ENCODE assay signal across 12 cellular contexts in the genomic region with DNA sequence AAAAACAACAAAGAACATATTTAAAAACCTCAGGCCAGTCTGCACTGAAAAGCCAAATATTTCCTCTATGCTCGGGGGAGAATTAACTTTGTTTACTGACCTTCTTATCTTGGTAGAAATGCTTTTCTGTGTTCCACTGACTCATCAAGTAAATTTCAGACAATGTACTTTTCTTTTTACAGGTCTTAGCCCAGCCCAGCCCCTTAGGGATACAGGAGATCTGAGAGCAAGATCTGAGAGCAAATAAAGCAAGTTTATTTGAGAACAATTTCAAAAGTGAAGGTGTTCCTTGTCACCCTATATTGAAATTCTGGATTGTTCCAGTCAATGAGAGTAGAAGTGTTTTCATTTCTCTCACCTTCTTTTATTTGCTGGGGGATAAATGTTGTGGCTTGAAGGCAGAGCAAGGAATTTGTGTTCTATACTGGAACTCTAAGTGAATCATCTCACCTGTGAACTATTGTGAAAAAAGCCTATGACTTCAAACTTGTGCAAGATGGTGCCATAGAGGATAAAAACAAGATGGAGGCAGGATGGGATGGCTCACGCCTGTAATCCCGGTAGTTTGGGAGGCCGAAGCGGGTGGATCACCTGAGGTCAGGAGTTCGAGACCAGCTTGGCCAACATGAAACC. TPM values are rescaled to one million over a fixed set of nuclear protein-coding genes. Genes with fewer than 3 reads are reported as not detected.
A peak's percentile ranks its signal among the peaks of the same experiment; 100 is the strongest.
DNase-seq lines count a peak whose midpoint lies in the region; ATAC-seq and TF ChIP-seq lines count a peak whose summit lies in the region.
"Had no signal": no experiment of that assay in that cellular context is flagged by ENCODE, and none has a peak within 500 bp of the region (broad histone marks: within the 10 kb centered on the region; RNA-seq: fewer than 3 reads in every experiment).

No MANE protein-coding gene starts in this region.

- peak overlapping the region; percentile 61 for H3K27ac Mint-ChIP-seq in chondrocyte (ENCODE audit: unreplicated experiment)
- peak overlapping the region; percentile 92 for H3K27ac Mint-ChIP-seq in mesothelial cell of epicardium
- H3K27ac Mint-ChIP-seq: activated CD4-positive, alpha-beta T cell treated with anti-CD3 and anti-CD28 coated beads, Interleukin-2, amount 10 ng/mL, durations not matched to agents 24 days and 14 days had no signal

- H3K27me3 ChIP-seq in ACC112 (ENCODE audit: insufficient read depth, low read length): no peaks in the 10 kb centered on the region

- H3K79me2 ChIP-seq in ACC112 (ENCODE audit: control insufficient read depth, insufficient read depth, low read length, unreplicated experiment): no peaks in the 10 kb centered on the region

- H3K4me1 Mint-ChIP-seq in chondrocyte (ENCODE audit: low read depth): peaks cover 42% of the 10 kb centered on the region
- peaks cover 52% of the 10 kb centered on the region for H3K4me1 Mint-ChIP-seq in mesothelial cell of epicardium

- H3K27me3 Mint-ChIP-seq in chondrocyte (ENCODE audit: low read depth) (no peaks in the 10 kb centered on the region), mesothelial cell of epicardium (ENCODE audit: low read depth) (no peaks in the 10 kb centered on the region)

- no peaks in the 10 kb centered on the region for H3K9me3 Mint-ChIP-seq in chondrocyte (ENCODE audit: low read depth)
- H3K9me3 Mint-ChIP-seq in mesothelial cell of epicardium: no peaks in the 10 kb centered on the region
- H3K9me3 Mint-ChIP-seq: activated CD4-positive, alpha-beta T cell treated with anti-CD3 and anti-CD28 coated beads, Interleukin-2, amount 10 ng/mL, durations not matched to agents 24 days and 14 days had no signal

- H3K4me3 Mint-ChIP-seq in chondrocyte (ENCODE audit: unreplicated experiment) (no peak overlapping the region), mesothelial cell of epicardium (no peak overlapping the region)
- H3K4me3 Mint-ChIP-seq: activated CD4-positive, alpha-beta T cell treated with anti-CD3 and anti-CD28 coated beads, Interleukin-2, amount 10 ng/mL, durations not matched to agents 24 days and 14 days had no signal

- H3K4me1 ChIP-seq in ACC112 (ENCODE audit: control insufficient read depth, insufficient read depth, low read length, unreplicated experiment): peaks cover 28% of the 10 kb centered on the region

- peak overlapping the region; percentile 11; the same call in 1 of the 2 replicates for H3K4me3 ChIP-seq in ACC112 (ENCODE audit: low read depth, low read length)
- H3K4me3 ChIP-seq in LNCaP clone FGC (ENCODE audit: low read depth, low read length): no peak overlapping the region
- H3K4me3 ChIP-seq: dorsolateral prefrontal cortex had no signal

- TF ChIP-seq CTCF in LNCaP clone FGC (IDR thresholded peaks at IDR 0.05; ENCODE audit: control insufficient read depth, extremely low read depth, insufficient read depth): no peak
- TF ChIP-seq CTCF in chondrocyte (IDR thresholded peaks at IDR 0.05): no peak
- no peak for TF ChIP-seq CTCF in mesothelial cell of epicardium (IDR thresholded peaks at IDR 0.05; ENCODE audit: unreplicated experiment)
- no peak for TF ChIP-seq CTCF in GM20000 (IDR thresholded peaks at IDR 0.05; ENCODE audit: extremely low read depth, missing control alignments)

- peak overlapping the region; percentile 80 for H3K27ac ChIP-seq in ACC112 (ENCODE audit: low read depth, low read length)
- H3K27ac ChIP-seq: dorsolateral prefrontal cortex had no signal

- peak overlapping the region; percentile 67 for H2AFZ ChIP-seq in ACC112 (ENCODE audit: low read length, unreplicated experiment)

- H3K36me3 ChIP-seq in ACC112 (ENCODE audit: insufficient read depth, low read length): no peaks in the 10 kb centered on the region

- ATAC-seq in GM21447 (IDR thresholded peaks at IDR 0.05; ENCODE audit: unreplicated experiment) (no peak), HG02970 (IDR thresholded peaks at IDR 0.05; ENCODE audit: low FRiP score, unreplicated experiment) (no peak)

- H3K36me3 Mint-ChIP-seq in chondrocyte (ENCODE audit: low read depth) (no peaks in the 10 kb centered on the region), mesothelial cell of epicardium (no peaks in the 10 kb centered on the region)

- DNase-seq in LNCaP clone FGC (ENCODE audit: low read depth) (peak; percentile 95), chondrocyte (ENCODE audit: low spot score) (no peak), mesothelial cell of epicardium (ENCODE audit: low spot score in 2 of 2, unreplicated experiment in 2 of 2) (no peak), hepatic stellate cell (ENCODE audit: low spot score) (no peak), GM20000 (ENCODE audit: low spot score) (no peak)
- DNase-seq: activated CD4-positive, alpha-beta T cell treated with anti-CD3 and anti-CD28 coated beads, Interleukin-2, amount 10 ng/mL, durations not matched to agents 24 days and 14 days; dorsolateral prefrontal cortex; GDM1; NCI-H524 treated with DMSO at 0.1 percent for 48 hours had no signal

RNA-seq across cellular contexts. Expression of a gene that starts 7.9 kb away (rescaled TPM):
- total RNA-seq in chondrocyte (8.1 to 13.1 TPM (median 10.5 TPM) in 3 replicates), mesothelial cell of epicardium (107 to 116 TPM (median 108 TPM) in 3 replicates)
- total RNA-seq: activated CD4-positive, alpha-beta T cell treated with anti-CD3 and anti-CD28 coated beads, Interleukin-2, amount 10 ng/mL, durations not matched to agents 24 days and 14 days had no signal
